In the genomic region with DNA sequence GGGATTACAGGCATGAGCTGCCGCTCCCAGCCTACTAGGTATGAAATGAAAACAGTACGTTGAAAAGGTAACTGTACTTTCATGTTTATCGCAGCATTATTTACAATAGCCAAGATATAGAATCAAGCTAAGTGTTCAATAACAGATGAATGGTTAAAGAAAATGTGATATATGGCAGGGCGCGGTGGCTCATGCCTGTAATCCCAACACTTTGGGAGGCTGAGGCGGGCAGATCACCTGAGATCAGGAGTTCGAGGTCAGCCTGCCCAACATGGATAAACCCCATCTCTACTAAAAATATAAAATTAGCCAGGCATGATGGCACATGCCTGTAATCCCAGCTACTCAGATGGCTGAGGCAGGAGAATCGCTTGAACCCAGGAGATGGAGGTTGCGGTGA, we compare ENCODE assay signal across 7 cellular contexts.
DNase-seq lines count a peak whose midpoint lies in the region; ATAC-seq, FAIRE-seq and TF ChIP-seq lines count a peak whose summit lies in the region.
"Not testable (repeated sequence)": the region's sequence is repeated elsewhere in the genome, so short reads cannot be mapped to it uniquely, and the experiment has no call there.

No MANE protein-coding gene starts in this region.

- in situ Hi-C loops in K562 (cut with MboI) = not testable (repeated sequence)

- BruUV-seq in Caco-2 (replicated peaks; lab: Mats Ljungman, UMichigan); PC-9 (replicated peaks; lab: Mats Ljungman, UMichigan); K562 (replicated peaks; lab: Mats Ljungman, UMichigan): not testable (repeated sequence)

- not testable (repeated sequence) for H3K27me3 ChIP-seq in Caco-2 (replicated peaks; ENCODE audit: control insufficient read depth, insufficient read depth, low read length); H9 (ENCODE audit: insufficient read depth, low read length); HUES6 (ENCODE audit: control insufficient read depth, insufficient read depth, low read length); PC-9 (ENCODE audit: insufficient read depth, low read depth); K562 (ENCODE audit: control insufficient read depth in 2 of 2, insufficient read depth in 2 of 2, low read length in 2 of 2); iPS DF 6.9 (ENCODE audit: control insufficient read depth, insufficient read depth, low read length)

- POLR2A ChIA-PET in Caco-2 (lab: Charles Lee); PC-9 (lab: Charles Lee; ENCODE audit: unreplicated experiment); K562 (lab: Yijun Ruan, JAX): not testable (repeated sequence)

- H3K18ac ChIP-seq in H9 (ENCODE audit: insufficient read length, low read depth, low read length) = not testable (repeated sequence)

- DNase-seq in Caco-2; H9; PC-9; K562 (ENCODE audit: extremely low read depth in 1 of 4, low spot score in 3 of 4); iPS DF 6.9 (ENCODE audit: low read depth, low spot score): not testable (repeated sequence)

- not testable (repeated sequence) for H2BK20ac ChIP-seq in H9 (ENCODE audit: low read depth, low read length, poor library complexity, severe bottlenecking)

- not testable (repeated sequence) for H3K9me2 ChIP-seq in PC-9 (ENCODE audit: insufficient read depth)

- H4K5ac ChIP-seq in H9 (ENCODE audit: insufficient read length, low read depth, low read length) = not testable (repeated sequence)

- not testable (repeated sequence) for H2AK5ac ChIP-seq in H9 (ENCODE audit: insufficient read length, low read length)

- not testable (repeated sequence) for H3K4me3 ChIP-seq in Caco-2 (ENCODE audit: low read depth, low read length)
- peak overlapping the region; percentile 70 for H3K4me3 ChIP-seq in HUES6 (ENCODE audit: low read depth, low read length)
- peak overlapping the region; percentile 16; the same call in 1 of the 2 replicates for H3K4me3 ChIP-seq in PC-9
- H3K4me3 ChIP-seq in K562 = peak overlapping the region; percentile 10; the same call in 1 of the 2 replicates
- H3K4me3 ChIP-seq in iPS DF 6.9 (ENCODE audit: low read length) = peak overlapping the region; percentile 49; the same call in 1 of the 2 replicates
- peak overlapping the region; percentile 46; the same call in 1 of the 2 replicates for H3K4me3 ChIP-seq in iPS-18c (ENCODE audit: insufficient read depth, low read depth, low read length)

- not testable (repeated sequence) for H2BK12ac ChIP-seq in H9 (ENCODE audit: insufficient read length, low read depth, low read length)

- not testable (repeated sequence) for H3K23me2 ChIP-seq in H9 (ENCODE audit: insufficient read length, low read depth, low read length, poor library complexity, severe bottlenecking)

- H3K27ac Mint-ChIP-seq in Caco-2 (ENCODE audit: unreplicated experiment) = peak overlapping the region; percentile 56
- H3K27ac Mint-ChIP-seq in H9 = not testable (repeated sequence)

- not testable (repeated sequence) for H3K27me3 Mint-ChIP-seq in Caco-2 (ENCODE audit: insufficient read depth, unreplicated experiment)
- peaks cover 11% of the 10 kb centered on the region for H3K27me3 Mint-ChIP-seq in H9 (ENCODE audit: low read depth)

- not testable (repeated sequence) for H3K4ac ChIP-seq in H9 (ENCODE audit: low read depth, low read length)

- intact Hi-C loops in Caco-2 (cut with micrococcal nuclease; ENCODE audit: unreplicated experiment); PC-9 (cut with micrococcal nuclease; ENCODE audit: unreplicated experiment); K562 (cut with micrococcal nuclease): not testable (repeated sequence)

- H2BK5ac ChIP-seq in H9 (ENCODE audit: insufficient read length, low read length) = not testable (repeated sequence)

- TF ChIP-seq EP300 in K562 (IDR thresholded peaks at IDR 0.05; ENCODE audit: low read length) = not testable (repeated sequence)

- H4K8ac ChIP-seq in H9 (replicated peaks; ENCODE audit: insufficient read length, low read depth, low read length) = not testable (repeated sequence)

- FAIRE-seq in K562 (lab: Jason Lieb, UNC) = not testable (repeated sequence)

- not testable (repeated sequence) for H3K23ac ChIP-seq in H9 (ENCODE audit: insufficient read length, low read depth, low read length)

- H3K4me1 ChIP-seq in Caco-2; H9 (ENCODE audit: insufficient read depth, low read length); PC-9 (replicated peaks; ENCODE audit: insufficient read depth); K562 (replicated peaks in 1 of 2; ENCODE audit: control insufficient read depth in 2 of 2, insufficient read depth in 2 of 2, low read length in 2 of 2); iPS DF 6.9 (ENCODE audit: control insufficient read depth, insufficient read depth, low read length): not testable (repeated sequence)
- H3K4me1 ChIP-seq in HUES6 (ENCODE audit: control insufficient read depth, insufficient read depth, low read length) = peaks cover 11% of the 10 kb centered on the region; the same call in 1 of the 2 replicates

- WGBS in H9 (ENCODE audit: extremely low coverage, insufficient read length, low lambda C conversion rate) = no CpG with 5 or more reads among the region's 9 CpGs
- 7% methylated on average over 9 of the region's 9 CpGs for WGBS in K562 (ENCODE audit: insufficient coverage, low coverage, missing lambda C conversion rate)
- no CpG with 5 or more reads among the region's 9 CpGs for WGBS in iPS DF 6.9 (ENCODE audit: insufficient coverage, insufficient read length)

- H2AFZ ChIP-seq in H9 (ENCODE audit: low read length) (peak overlapping the region; percentile 23), PC-9 (0 out of 2 replicates have a peak overlapping the region, but pooled peaks have one; percentile 34)
- H2AFZ ChIP-seq in K562 (ENCODE audit: low read depth, low read length) = not testable (repeated sequence)

- TF ChIP-seq CTCF in Caco-2 (IDR thresholded peaks at IDR 0.05; ENCODE audit: insufficient read depth in 1 of 2, low read depth in 1 of 2, low read length in 1 of 2, severe bottlenecking in 1 of 2, unreplicated experiment in 1 of 2); H9 (conservative IDR thresholded peaks at IDR 0.05); PC-9 (conservative IDR thresholded peaks at IDR 0.05); K562 (IDR thresholded peaks at IDR 0.05 in 2 of 3, conservative IDR thresholded peaks at IDR 0.05 in 1 of 3; ENCODE audit: insufficient read depth in 2 of 3, low read depth in 1 of 3, low read length in 3 of 3): not testable (repeated sequence)

- H3K79me2 ChIP-seq in H9 (ENCODE audit: insufficient read depth, low read length); PC-9 (ENCODE audit: low read depth); K562 (ENCODE audit: control insufficient read depth, insufficient read depth, low read length): not testable (repeated sequence)

- not testable (repeated sequence) for H3K56ac ChIP-seq in H9 (ENCODE audit: insufficient read length, low read depth, low read length)

- H2BK120ac ChIP-seq in H9 (ENCODE audit: low read depth, low read length, poor library complexity, severe bottlenecking) = not testable (repeated sequence)

- not testable (repeated sequence) for H3K36me3 Mint-ChIP-seq in Caco-2 (ENCODE audit: insufficient read depth, unreplicated experiment); H9 (ENCODE audit: insufficient read depth in 1 of 3, low read depth in 3 of 3)

- H3K14ac ChIP-seq in H9 (ENCODE audit: insufficient read depth, low read length) = not testable (repeated sequence)

- not testable (repeated sequence) for ATAC-seq in K562

- not testable (repeated sequence) for H3K4me1 Mint-ChIP-seq in Caco-2 (ENCODE audit: low read depth, unreplicated experiment); H9

- H3K27ac ChIP-seq in H9 (ENCODE audit: insufficient read length, low read depth, low read length); HUES6 (ENCODE audit: low read depth, low read length); PC-9; K562 (ENCODE audit: extremely low read depth, low read depth, low read length); iPS DF 6.9 (ENCODE audit: low read length): not testable (repeated sequence)

- H4K20me1 ChIP-seq in H9 (ENCODE audit: control insufficient read depth, insufficient read depth, insufficient read length); PC-9 (ENCODE audit: insufficient read depth); K562 (replicated peaks; ENCODE audit: control insufficient read depth, insufficient read depth, low read length): not testable (repeated sequence)

- peaks cover 12% of the 10 kb centered on the region; the same call in 1 of the 2 replicates for H3K9me3 ChIP-seq in Caco-2
- not testable (repeated sequence) for H3K9me3 ChIP-seq in H9 (ENCODE audit: control insufficient read depth, low read depth, low read length); HUES6 (ENCODE audit: control insufficient read depth, insufficient read depth, low read depth, low read length); PC-9 (ENCODE audit: insufficient read depth, low read depth); K562 (replicated peaks; ENCODE audit: control insufficient read depth, insufficient read depth, low read depth, low read length); iPS DF 6.9 (ENCODE audit: control insufficient read depth, insufficient read depth, low read length); iPS-18c (ENCODE audit: control insufficient read depth, insufficient read depth, low read length)

- H3K9ac ChIP-seq in H9 (ENCODE audit: extremely low read depth, insufficient read length, low read length); HUES6 (ENCODE audit: low read length); K562 (ENCODE audit: insufficient read depth in 1 of 2, low read depth in 2 of 2, low read length in 2 of 2): not testable (repeated sequence)

- CTCF ChIA-PET in Caco-2 (lab: Charles Lee); PC-9 (lab: Charles Lee); K562 (lab: Yijun Ruan, JAX; ENCODE audit: low intra/inter-chr PET ratio): not testable (repeated sequence)

- not testable (repeated sequence) for H4K91ac ChIP-seq in H9 (ENCODE audit: insufficient read length, low read depth, low read length)

- H3T11ph ChIP-seq in H9 (ENCODE audit: low read length) = not testable (repeated sequence)

- not testable (repeated sequence) for TF ChIP-seq POLR2A in K562 (conservative IDR thresholded peaks at IDR 0.05)

- not testable (repeated sequence) for H2BK15ac ChIP-seq in H9 (ENCODE audit: low read depth, low read length)

- not testable (repeated sequence) for H3K9me3 Mint-ChIP-seq in Caco-2 (ENCODE audit: unreplicated experiment); H9

- H3K4me2 ChIP-seq in H9 (ENCODE audit: insufficient read depth, insufficient read length, low read length); K562 (ENCODE audit: insufficient read depth, low read length): not testable (repeated sequence)
- peak overlapping the region; percentile 23; the same call in 1 of the 2 replicates for H3K4me2 ChIP-seq in PC-9

- H3K36me3 ChIP-seq in Caco-2 (ENCODE audit: control insufficient read depth, insufficient read depth, low read length); HUES6 (ENCODE audit: control insufficient read depth, insufficient read depth, low read length); PC-9 (ENCODE audit: low read depth); K562 (ENCODE audit: control insufficient read depth, insufficient read depth, low read length); iPS DF 6.9 (ENCODE audit: control insufficient read depth, insufficient read depth, low read length): not testable (repeated sequence)

- H3K79me1 ChIP-seq in H9 (ENCODE audit: insufficient read depth, low read depth, low read length, poor library complexity, severe bottlenecking) = not testable (repeated sequence)

- not testable (repeated sequence) for H3F3A ChIP-seq in PC-9 (ENCODE audit: insufficient read depth, low read depth)

- H3K9me1 ChIP-seq in K562 (ENCODE audit: control insufficient read depth, insufficient read depth, low read length) = not testable (repeated sequence)

- not testable (repeated sequence) for TF ChIP-seq RAD21 in K562 (CRISPR knock-in tag; conservative IDR thresholded peaks at IDR 0.05 in 1 of 2, IDR thresholded peaks at IDR 0.05 in 1 of 2)

- not testable (repeated sequence) for H3K4me3 Mint-ChIP-seq in Caco-2 (ENCODE audit: unreplicated experiment)
- H3K4me3 Mint-ChIP-seq in H9 = peak overlapping the region; percentile 85 to 87
